Comparison of ENCODE assay signal across 15 cellular contexts in the genomic region with DNA sequence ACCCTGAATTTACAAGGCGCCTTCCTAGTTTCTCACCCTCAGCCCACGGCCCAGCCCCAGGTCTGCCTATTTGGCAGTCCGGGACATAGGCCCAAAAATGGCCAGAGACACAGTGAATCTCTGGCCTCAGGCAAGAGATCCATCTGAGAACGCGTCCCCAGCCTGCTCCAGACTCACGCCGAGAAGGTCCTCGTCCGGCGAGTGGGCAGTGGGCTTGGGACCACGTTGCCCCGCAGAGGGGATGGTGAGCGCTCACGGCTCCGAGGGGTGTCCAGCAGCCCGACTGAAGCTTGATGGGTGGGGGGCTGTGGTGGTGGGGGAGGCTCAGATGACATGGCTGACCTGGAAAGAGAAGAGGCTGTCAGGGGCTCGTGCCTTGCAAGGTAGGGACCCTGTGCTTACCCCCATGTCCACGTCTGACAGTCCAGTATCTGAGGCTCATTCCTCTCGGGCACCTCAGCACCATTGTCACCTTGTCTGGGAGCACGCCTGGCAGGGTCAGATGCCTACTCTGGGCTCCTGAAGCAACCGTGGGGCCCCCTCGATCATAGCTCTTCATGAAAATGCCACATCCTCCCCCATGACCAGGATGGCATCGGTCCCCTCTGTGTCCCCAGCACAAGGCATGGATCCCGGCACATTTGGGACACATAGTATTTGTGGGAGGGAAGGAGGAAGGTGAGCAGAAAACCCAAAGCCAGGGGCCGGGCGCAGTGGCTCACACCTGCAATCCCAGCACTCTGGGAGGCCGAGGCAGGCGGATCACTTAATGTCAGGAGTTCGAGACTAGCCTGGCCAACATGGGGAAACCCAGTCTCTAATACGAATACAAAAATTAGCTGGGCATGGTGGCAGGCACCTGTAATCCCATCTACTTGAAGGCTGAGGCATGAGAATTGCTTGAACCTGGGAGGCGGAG. TPM values are rescaled to one million over a fixed set of nuclear protein-coding genes. Genes with fewer than 3 reads are reported as not detected.
DNase-seq lines count a peak whose midpoint lies in the region; ATAC-seq and TF ChIP-seq lines count a peak whose summit lies in the region.
"Had no signal": no experiment of that assay in that cellular context is flagged by ENCODE, and none has a peak within 500 bp of the region (broad histone marks: within the 10 kb centered on the region; RNA-seq: fewer than 3 reads in every experiment).

No MANE protein-coding gene starts in this region.

- H3K27me3 ChIP-seq in heart right ventricle (no peaks in the 10 kb centered on the region), upper lobe of left lung (no peaks in the 10 kb centered on the region), SJCRH30 (no peaks in the 10 kb centered on the region)
- H3K27me3 ChIP-seq: ovary had no signal

- H3K27ac ChIP-seq in heart right ventricle (peak overlapping the region in 6 of 10 donors; percentile 43 to 96 (median 81)), upper lobe of left lung (peak overlapping the region; percentile 66 to 97 (median 80)), SJCRH30 (no peak overlapping the region)

- H3K36me3 Mint-ChIP-seq in brain: peaks cover 49% of the 10 kb centered on the region

- no peak for TF ChIP-seq POLR2A in upper lobe of left lung (IDR thresholded peaks at IDR 0.05)

- H3K9me3 Mint-ChIP-seq in brain: peaks cover 0 to 3% (median 0%) of the 10 kb centered on the region in 5 experiments
- H3K9me3 Mint-ChIP-seq: activated T-helper 17 cell treated with anti-CD3 and anti-CD28 coated beads, Interleukin-2, amount 50 U/mL, for 72 hours had no signal

- 90 to 91% methylated on average over 31 of the region's 31 CpGs for WGBS in heart right ventricle, 2 donors
- WGBS in upper lobe of left lung, 2 donors: 88 to 89% methylated on average over 14 to 25 of the region's 31 CpGs

- peaks cover 41% of the 10 kb centered on the region for H3K4me1 Mint-ChIP-seq in brain

- intact Hi-C loops in heart right ventricle (cut with DNase I) (no loop called here), Right ventricle myocardium inferior (cut with DNase I) (no loop called here), mucosa of descending colon (cut with DNase I, micrococcal nuclease) (no loop called here)

- no peaks in the 10 kb centered on the region for H3K27me3 Mint-ChIP-seq in brain
- H3K27me3 Mint-ChIP-seq: activated T-helper 17 cell treated with anti-CD3 and anti-CD28 coated beads, Interleukin-2, amount 50 U/mL, for 72 hours had no signal

- no peak for TF ChIP-seq EP300 in upper lobe of left lung (IDR thresholded peaks at IDR 0.05)

- H3K36me3 ChIP-seq in heart right ventricle: peaks cover 0 to 48% (median 5%) of the 10 kb centered on the region in 9 donors
- no peaks in the 10 kb centered on the region for H3K36me3 ChIP-seq in mucosa of descending colon (ENCODE audit: low read depth)
- peaks cover 4 to 45% (median 36%) of the 10 kb centered on the region in 4 donors for H3K36me3 ChIP-seq in upper lobe of left lung
- peaks cover 52% of the 10 kb centered on the region for H3K36me3 ChIP-seq in SJCRH30
- H3K36me3 ChIP-seq: ovary had no signal

- H3K9me3 ChIP-seq in heart right ventricle: no peaks in the 10 kb centered on the region
- no peaks in the 10 kb centered on the region for H3K9me3 ChIP-seq in mucosa of descending colon
- H3K9me3 ChIP-seq in upper lobe of left lung: no peaks in the 10 kb centered on the region
- H3K9me3 ChIP-seq in SJCRH30 (replicated peaks): no peaks in the 10 kb centered on the region
- H3K9me3 ChIP-seq: ovary had no signal

- TF ChIP-seq CTCF in heart right ventricle (IDR thresholded peaks at IDR 0.05) (no peak), brain (conservative IDR thresholded peaks at IDR 0.05) (no peak), mucosa of descending colon (IDR thresholded peaks at IDR 0.05) (no peak), upper lobe of left lung (IDR thresholded peaks at IDR 0.05) (no peak)

- H3K4me3 ChIP-seq in heart right ventricle: no peak overlapping the region
- H3K4me3 ChIP-seq in mucosa of descending colon: no peak overlapping the region
- no peak overlapping the region for H3K4me3 ChIP-seq in upper lobe of left lung
- no peak overlapping the region for H3K4me3 ChIP-seq in SJCRH30
- H3K4me3 ChIP-seq: lung, ovary had no signal

- H3K4me3 Mint-ChIP-seq in brain: no peak overlapping the region
- H3K4me3 Mint-ChIP-seq: activated T-helper 17 cell treated with anti-CD3 and anti-CD28 coated beads, Interleukin-2, amount 50 U/mL, for 72 hours had no signal

- H3K4me1 ChIP-seq in heart right ventricle (peaks cover 10 to 76% (median 39%) of the 10 kb centered on the region in 9 donors), mucosa of descending colon (ENCODE audit: low read depth) (peaks cover 12% of the 10 kb centered on the region), upper lobe of left lung (peaks cover 43 to 76% (median 62%) of the 10 kb centered on the region in 4 donors), SJCRH30 (peaks cover 5% of the 10 kb centered on the region; the same call in 1 of the 2 replicates)

- H3K27ac Mint-ChIP-seq in brain: peak overlapping the region in 4 of 5 experiments; percentile 46 to 89 (median 74)
- H3K27ac Mint-ChIP-seq: activated T-helper 17 cell treated with anti-CD3 and anti-CD28 coated beads, Interleukin-2, amount 50 U/mL, for 72 hours had no signal

- no peak for ATAC-seq in heart right ventricle
- no peak for ATAC-seq in Right ventricle myocardium inferior
- no peak for ATAC-seq in mucosa of descending colon
- no peak for ATAC-seq in upper lobe of left lung (ENCODE audit: low FRiP score in 2 of 2)
- ATAC-seq: activated T-helper 17 cell treated with anti-CD3 and anti-CD28 coated beads, Interleukin-2, amount 50 U/mL, for 72 hours had no signal

- DNase-seq in heart right ventricle (no peak), Right ventricle myocardium inferior (ENCODE audit: missing footprints) (no peak), mucosa of descending colon (peak; percentile 3 to 43 (median 24)), upper lobe of left lung (no peak), SJCRH30 (no peak), inferior parietal cortex (ENCODE audit: extremely low spot score) (no peak), NCI-H510A (lab: John Stamatoyannopoulos, UW) (no peak)
- DNase-seq: DMS53; NCI-H1092 treated with DMSO at 0.1 percent for 48 hours; stimulated activated CD4-positive, alpha-beta T cell treated with anti-CD3 and anti-CD28 coated beads, Interleukin-15, amount 100 ng/mL, for 24 hours had no signal

RNA-seq across cellular contexts. Expression of a gene that starts 9.6 kb away (rescaled TPM):
- total RNA-seq in heart right ventricle: 10 to 100 TPM; 12.7 to 35.7 (median 24.8) TPM
- 10 to 100 TPM; 40.8 to 76.3 TPM for polyA plus RNA-seq in heart right ventricle
- 32.7 TPM for total RNA-seq in Right ventricle myocardium inferior
- 407 TPM for polyA plus RNA-seq in brain (ENCODE audit: insufficient read depth, low read depth, low replicate concordance)
- total RNA-seq in mucosa of descending colon: 10 to 100 TPM; 42.7 to 69.4 (median 56.8) TPM
- 100 to 1,000 TPM in 1 of 6 donors, 10 to 100 TPM in 5; 33.5 to 102 (median 75.3) TPM for total RNA-seq in upper lobe of left lung
- total RNA-seq in SJCRH30 (2014; rRNA removed; shearing (Covaris generic)): 196 and 233 TPM in 2 replicates

RNA-seq across cellular contexts. Expression of a gene that starts 22.9 kb away (rescaled TPM):
- total RNA-seq in heart right ventricle (not detected), Right ventricle myocardium inferior (not detected), mucosa of descending colon (not detected), upper lobe of left lung (not detected)
- polyA plus RNA-seq in heart right ventricle (not detected), brain (ENCODE audit: insufficient read depth, low read depth, low replicate concordance) (not detected)
- not detected in 2 replicates for total RNA-seq in SJCRH30 (2014; rRNA removed; shearing (Covaris generic))
- total RNA-seq: activated T-helper 17 cell treated with anti-CD3 and anti-CD28 coated beads, Interleukin-2, amount 50 U/mL, for 72 hours; endothelial cell of umbilical vein; lung; ovary had no signal
- polyA plus RNA-seq: endothelial cell of umbilical vein, lung, ovary had no signal

Comparison
In these comparisons a context has a peak if more than half of its experiments do, and no peak if none do; other contexts are left out.
1. DNase-seq: peak in mucosa of descending colon (3 of 3); none in heart right ventricle (0 of 2), Right ventricle myocardium inferior (single experiment), upper lobe of left lung (0 of 2), SJCRH30 (0 of 2), inferior parietal cortex (single experiment) and NCI-H510A (single experiment).